ENCODE assay signal across 13 cellular contexts in the genomic region with DNA sequence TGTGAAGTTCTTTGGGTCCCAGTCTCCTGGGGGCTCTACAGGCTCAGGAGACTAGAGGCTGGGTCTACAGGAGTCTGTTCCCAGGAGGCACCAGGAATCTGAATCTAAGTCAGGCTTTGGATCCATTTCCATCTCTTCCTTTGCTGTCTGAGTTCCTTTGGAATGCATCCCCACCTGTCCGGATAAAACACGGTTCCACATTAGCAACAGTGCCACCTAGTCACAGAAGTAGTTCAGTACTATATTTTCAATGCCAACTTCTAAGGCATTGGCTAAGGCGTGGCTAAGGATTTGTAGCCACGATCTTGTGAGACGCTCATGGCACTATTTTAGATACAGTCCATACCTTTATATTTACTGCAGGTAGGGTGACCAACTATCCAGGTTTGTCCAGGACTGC. TPM values are rescaled to one million over a fixed set of nuclear protein-coding genes. Genes with fewer than 3 reads are reported as not detected.
A peak's percentile ranks its signal among the peaks of the same experiment; 100 is the strongest.
DNase-seq lines count a peak whose midpoint lies in the region; ATAC-seq, FAIRE-seq and TF ChIP-seq lines count a peak whose summit lies in the region.
"Had no signal": no experiment of that assay in that cellular context is flagged by ENCODE, and none has a peak within 500 bp of the region (broad histone marks: within the 10 kb centered on the region; RNA-seq: fewer than 3 reads in every experiment).

No MANE protein-coding gene starts in this region.

- peaks cover 47% of the 10 kb centered on the region; the same call in 1 of the 2 replicates for H3K36me3 ChIP-seq in Loucy (ENCODE audit: insufficient read depth, low read length)

- H3K9me3 ChIP-seq in Loucy (ENCODE audit: insufficient read depth, low read depth, low read length) = no peaks in the 10 kb centered on the region
- H3K9me3 ChIP-seq: SJCRH30 had no signal

- H3K27me3 ChIP-seq in Loucy (ENCODE audit: insufficient read depth, low read length, poor library complexity, severe bottlenecking) = no peaks in the 10 kb centered on the region
- H3K27me3 ChIP-seq: SJCRH30 had no signal

- H3K36me3 Mint-ChIP-seq in chondrocyte (ENCODE audit: low read depth) (peaks cover 22% of the 10 kb centered on the region), nephron (ENCODE audit: low read depth) (peaks cover 55% of the 10 kb centered on the region)
- peaks cover 50% of the 10 kb centered on the region for H3K36me3 Mint-ChIP-seq in effector memory CD8-positive, alpha-beta T cell (ENCODE audit: insufficient read depth)

- no peak for FAIRE-seq in D721Med (lab: Jason Lieb, UNC)
- FAIRE-seq: colon had no signal

- no peak overlapping the region for H3K4me3 Mint-ChIP-seq in chondrocyte (ENCODE audit: unreplicated experiment)
- no peak overlapping the region for H3K4me3 Mint-ChIP-seq in nephron
- no peak overlapping the region for H3K4me3 Mint-ChIP-seq in effector memory CD8-positive, alpha-beta T cell

- no peaks in the 10 kb centered on the region for H4K20me1 ChIP-seq in Loucy (ENCODE audit: insufficient read depth, low read length, poor library complexity, severe bottlenecking)

- no peaks in the 10 kb centered on the region for H3F3A ChIP-seq in Loucy (ENCODE audit: low read depth)

- no peaks in the 10 kb centered on the region for H3K4me1 ChIP-seq in Loucy (ENCODE audit: insufficient read depth, low read length, poor library complexity, severe bottlenecking)

- no peak overlapping the region for H3K4me2 ChIP-seq in Loucy (ENCODE audit: low read depth, low read length, poor library complexity, severe bottlenecking)

- H3K9me2 ChIP-seq in Loucy (replicated peaks; ENCODE audit: low read depth, low read length) = no peaks in the 10 kb centered on the region

- H3K4me1 Mint-ChIP-seq in chondrocyte (ENCODE audit: low read depth) = peaks cover 13% of the 10 kb centered on the region
- peaks cover 19% of the 10 kb centered on the region for H3K4me1 Mint-ChIP-seq in nephron
- no peaks in the 10 kb centered on the region for H3K4me1 Mint-ChIP-seq in effector memory CD8-positive, alpha-beta T cell (ENCODE audit: low read depth in 2 of 2)

- ATAC-seq in HG02852 (IDR thresholded peaks at IDR 0.05; ENCODE audit: unreplicated experiment) (no peak), HG03565 (IDR thresholded peaks at IDR 0.05; ENCODE audit: unreplicated experiment) (no peak)
- ATAC-seq in effector memory CD8-positive, alpha-beta T cell (replicated peaks) = no peak

- no peak overlapping the region for H2AFZ ChIP-seq in Loucy (ENCODE audit: low read length)

- H3K27ac Mint-ChIP-seq in chondrocyte (ENCODE audit: unreplicated experiment) (no peak overlapping the region), nephron (peak overlapping the region; percentile 74 to 96 (median 79))
- no peak overlapping the region for H3K27ac Mint-ChIP-seq in effector memory CD8-positive, alpha-beta T cell

- peak; percentile 10 for TF ChIP-seq CTCF in D721Med (IDR thresholded peaks at IDR 0.05; ENCODE audit: insufficient read depth, missing control alignments)
- peak; percentile 30 for TF ChIP-seq CTCF in Loucy (conservative IDR thresholded peaks at IDR 0.05; ENCODE audit: low read length)
- TF ChIP-seq CTCF in chondrocyte (IDR thresholded peaks at IDR 0.05) = peak; percentile 51
- peak in 1 of 3 experiments; percentile 17 for TF ChIP-seq CTCF in nephron (IDR thresholded peaks at IDR 0.05; ENCODE audit: unreplicated experiment in 3 of 3)

- no peaks in the 10 kb centered on the region for H3K27me3 Mint-ChIP-seq in chondrocyte (ENCODE audit: low read depth)
- no peaks in the 10 kb centered on the region for H3K27me3 Mint-ChIP-seq in nephron (ENCODE audit: low read depth)
- H3K27me3 Mint-ChIP-seq in effector memory CD8-positive, alpha-beta T cell = no peaks in the 10 kb centered on the region

- no peak overlapping the region for H3K4me3 ChIP-seq in Loucy (ENCODE audit: low read length, poor library complexity, severe bottlenecking)
- H3K4me3 ChIP-seq: SJCRH30 had no signal

- DNase-seq in D721Med (ENCODE audit: insufficient read length, low spot score) (no peak), chondrocyte (ENCODE audit: low spot score) (no peak), GM19238 (ENCODE audit: insufficient read length, low spot score) (no peak)
- DNase-seq in effector memory CD8-positive, alpha-beta T cell = no peak
- DNase-seq: activated CD4-positive, alpha-beta T cell treated with anti-CD3 and anti-CD28 coated beads for 48 hours; activated effector memory CD4-positive, alpha-beta T cell treated with anti-CD3 and anti-CD28 coated beads, Interleukin-2, amount 50 U/mL, for 16 hours; NCI-H2029 treated with DMSO at 0.1 percent for 48 hours had no signal

- no peaks in the 10 kb centered on the region for H3K9me3 Mint-ChIP-seq in chondrocyte (ENCODE audit: low read depth)
- no peaks in the 10 kb centered on the region for H3K9me3 Mint-ChIP-seq in nephron
- no peaks in the 10 kb centered on the region for H3K9me3 Mint-ChIP-seq in effector memory CD8-positive, alpha-beta T cell

- no peaks in the 10 kb centered on the region for H3K79me2 ChIP-seq in Loucy (ENCODE audit: insufficient read depth, low read length)

- no peak overlapping the region for H3K9ac ChIP-seq in Loucy (ENCODE audit: low read depth, low read length, poor library complexity, severe bottlenecking)

RNA-seq across cellular contexts. Expression of a gene that starts 15.1 kb away (rescaled TPM):
- total RNA-seq in chondrocyte = 0.31 to 0.62 TPM (median 0.48 TPM) in 3 replicates
- total RNA-seq: SJCRH30 had no signal

RNA-seq across cellular contexts. Expression of a gene that starts 20.7 kb away (rescaled TPM):
- total RNA-seq in chondrocyte = 4.2 to 11.7 TPM (median 6.8 TPM) in 3 replicates

RNA-seq across cellular contexts. Expression of a gene that starts 33.2 kb away (rescaled TPM):
- 18.7 to 21.3 TPM (median 21.2 TPM) in 3 replicates for total RNA-seq in chondrocyte

RNA-seq across cellular contexts. Expression of a gene that starts 42.3 kb away (rescaled TPM):
- 63.3 to 109 TPM (median 65.4 TPM) in 3 replicates for total RNA-seq in chondrocyte

Comparison
In these comparisons a context has a peak if more than half of its experiments do, and no peak if none do; other contexts are left out.
1. H3K27ac Mint-ChIP-seq: peak in nephron (3 of 3); none in chondrocyte (single experiment) and effector memory CD8-positive, alpha-beta T cell (0 of 2).